In the genomic region with DNA sequence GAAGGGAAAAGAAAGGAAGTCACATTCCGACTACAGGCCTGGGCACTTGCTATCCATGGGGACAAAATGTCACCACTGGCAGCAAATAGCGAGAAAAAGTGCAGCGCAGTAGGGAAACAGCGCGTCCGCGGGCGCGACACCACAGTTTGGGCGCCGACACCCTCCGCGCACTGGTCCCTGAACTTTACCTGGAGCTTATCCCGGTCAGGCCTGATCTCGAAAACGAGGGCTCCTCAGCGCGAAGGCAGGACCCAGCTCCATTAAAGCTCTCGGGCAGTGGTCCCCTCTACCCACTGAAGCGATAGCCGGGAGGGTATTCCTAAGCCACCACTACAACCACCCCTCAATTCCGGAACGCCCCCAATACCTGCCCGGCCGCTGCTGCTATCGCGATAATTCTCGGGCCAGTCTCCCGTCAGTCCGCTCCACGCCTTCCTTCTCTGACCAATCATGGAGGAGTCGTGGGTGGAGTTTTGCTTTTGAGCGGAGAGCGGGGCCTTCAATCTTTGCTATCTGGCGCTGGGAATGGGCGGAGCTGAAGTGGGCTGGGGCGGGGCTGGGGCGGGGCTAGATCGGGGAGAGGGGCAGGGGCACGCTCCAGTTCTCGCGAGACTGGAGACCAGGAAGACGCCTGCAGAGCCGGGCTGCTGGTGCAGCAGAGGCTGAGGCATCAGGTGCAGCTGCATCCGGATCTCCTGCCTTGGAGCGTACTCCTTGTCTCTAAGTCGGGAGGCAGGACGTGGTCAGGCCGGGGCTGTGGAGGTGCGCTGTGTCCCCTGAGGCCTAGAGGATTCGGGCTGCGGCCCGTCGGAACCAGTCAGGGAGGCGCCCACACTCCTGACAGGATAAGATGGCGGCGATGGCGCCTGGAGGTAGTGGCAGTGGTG, we compare ENCODE assay signal across 1 cellular context.
TF ChIP-seq lines count a peak whose summit lies in the region.

A gene with protein sequence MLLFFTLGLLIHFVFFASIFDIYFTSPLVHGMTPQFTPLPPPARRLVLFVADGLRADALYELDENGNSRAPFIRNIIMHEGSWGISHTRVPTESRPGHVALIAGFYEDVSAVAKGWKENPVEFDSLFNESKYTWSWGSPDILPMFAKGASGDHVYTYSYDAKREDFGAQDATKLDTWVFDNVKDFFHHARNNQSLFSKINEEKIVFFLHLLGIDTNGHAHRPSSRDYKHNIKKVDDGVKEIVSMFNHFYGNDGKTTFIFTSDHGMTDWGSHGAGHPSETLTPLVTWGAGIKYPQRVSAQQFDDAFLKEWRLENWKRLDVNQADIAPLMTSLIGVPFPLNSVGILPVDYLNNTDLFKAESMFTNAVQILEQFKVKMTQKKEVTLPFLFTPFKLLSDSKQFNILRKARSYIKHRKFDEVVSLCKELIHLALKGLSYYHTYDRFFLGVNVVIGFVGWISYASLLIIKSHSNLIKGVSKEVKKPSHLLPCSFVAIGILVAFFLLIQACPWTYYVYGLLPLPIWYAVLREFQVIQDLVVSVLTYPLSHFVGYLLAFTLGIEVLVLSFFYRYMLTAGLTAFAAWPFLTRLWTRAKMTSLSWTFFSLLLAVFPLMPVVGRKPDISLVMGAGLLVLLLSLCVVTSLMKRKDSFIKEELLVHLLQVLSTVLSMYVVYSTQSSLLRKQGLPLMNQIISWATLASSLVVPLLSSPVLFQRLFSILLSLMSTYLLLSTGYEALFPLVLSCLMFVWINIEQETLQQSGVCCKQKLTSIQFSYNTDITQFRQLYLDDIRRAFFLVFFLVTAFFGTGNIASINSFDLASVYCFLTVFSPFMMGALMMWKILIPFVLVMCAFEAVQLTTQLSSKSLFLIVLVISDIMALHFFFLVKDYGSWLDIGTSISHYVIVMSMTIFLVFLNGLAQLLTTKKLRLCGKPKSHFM (minus strand): TSS at position 401 of the 887 bp plus-strand sequence. CDS start 25,703 bp downstream, outside the sequence.
A gene with protein sequence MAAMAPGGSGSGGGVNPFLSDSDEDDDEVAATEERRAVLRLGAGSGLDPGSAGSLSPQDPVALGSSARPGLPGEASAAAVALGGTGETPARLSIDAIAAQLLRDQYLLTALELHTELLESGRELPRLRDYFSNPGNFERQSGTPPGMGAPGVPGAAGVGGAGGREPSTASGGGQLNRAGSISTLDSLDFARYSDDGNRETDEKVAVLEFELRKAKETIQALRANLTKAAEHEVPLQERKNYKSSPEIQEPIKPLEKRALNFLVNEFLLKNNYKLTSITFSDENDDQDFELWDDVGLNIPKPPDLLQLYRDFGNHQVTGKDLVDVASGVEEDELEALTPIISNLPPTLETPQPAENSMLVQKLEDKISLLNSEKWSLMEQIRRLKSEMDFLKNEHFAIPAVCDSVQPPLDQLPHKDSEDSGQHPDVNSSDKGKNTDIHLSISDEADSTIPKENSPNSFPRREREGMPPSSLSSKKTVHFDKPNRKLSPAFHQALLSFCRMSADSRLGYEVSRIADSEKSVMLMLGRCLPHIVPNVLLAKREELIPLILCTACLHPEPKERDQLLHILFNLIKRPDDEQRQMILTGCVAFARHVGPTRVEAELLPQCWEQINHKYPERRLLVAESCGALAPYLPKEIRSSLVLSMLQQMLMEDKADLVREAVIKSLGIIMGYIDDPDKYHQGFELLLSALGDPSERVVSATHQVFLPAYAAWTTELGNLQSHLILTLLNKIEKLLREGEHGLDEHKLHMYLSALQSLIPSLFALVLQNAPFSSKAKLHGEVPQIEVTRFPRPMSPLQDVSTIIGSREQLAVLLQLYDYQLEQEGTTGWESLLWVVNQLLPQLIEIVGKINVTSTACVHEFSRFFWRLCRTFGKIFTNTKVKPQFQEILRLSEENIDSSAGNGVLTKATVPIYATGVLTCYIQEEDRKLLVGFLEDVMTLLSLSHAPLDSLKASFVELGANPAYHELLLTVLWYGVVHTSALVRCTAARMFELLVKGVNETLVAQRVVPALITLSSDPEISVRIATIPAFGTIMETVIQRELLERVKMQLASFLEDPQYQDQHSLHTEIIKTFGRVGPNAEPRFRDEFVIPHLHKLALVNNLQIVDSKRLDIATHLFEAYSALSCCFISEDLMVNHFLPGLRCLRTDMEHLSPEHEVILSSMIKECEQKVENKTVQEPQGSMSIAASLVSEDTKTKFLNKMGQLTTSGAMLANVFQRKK (plus strand): TSS at position 600 of the 887 bp plus-strand sequence. CDS start 251 bp downstream, at position 851.

TF ChIP-seq in GM12878, 131 proteins besides CTCF, POLR2A, EP300 and RAD21 (continued from another document and continues in another):
- TF ChIP-seq, protein P1, sequence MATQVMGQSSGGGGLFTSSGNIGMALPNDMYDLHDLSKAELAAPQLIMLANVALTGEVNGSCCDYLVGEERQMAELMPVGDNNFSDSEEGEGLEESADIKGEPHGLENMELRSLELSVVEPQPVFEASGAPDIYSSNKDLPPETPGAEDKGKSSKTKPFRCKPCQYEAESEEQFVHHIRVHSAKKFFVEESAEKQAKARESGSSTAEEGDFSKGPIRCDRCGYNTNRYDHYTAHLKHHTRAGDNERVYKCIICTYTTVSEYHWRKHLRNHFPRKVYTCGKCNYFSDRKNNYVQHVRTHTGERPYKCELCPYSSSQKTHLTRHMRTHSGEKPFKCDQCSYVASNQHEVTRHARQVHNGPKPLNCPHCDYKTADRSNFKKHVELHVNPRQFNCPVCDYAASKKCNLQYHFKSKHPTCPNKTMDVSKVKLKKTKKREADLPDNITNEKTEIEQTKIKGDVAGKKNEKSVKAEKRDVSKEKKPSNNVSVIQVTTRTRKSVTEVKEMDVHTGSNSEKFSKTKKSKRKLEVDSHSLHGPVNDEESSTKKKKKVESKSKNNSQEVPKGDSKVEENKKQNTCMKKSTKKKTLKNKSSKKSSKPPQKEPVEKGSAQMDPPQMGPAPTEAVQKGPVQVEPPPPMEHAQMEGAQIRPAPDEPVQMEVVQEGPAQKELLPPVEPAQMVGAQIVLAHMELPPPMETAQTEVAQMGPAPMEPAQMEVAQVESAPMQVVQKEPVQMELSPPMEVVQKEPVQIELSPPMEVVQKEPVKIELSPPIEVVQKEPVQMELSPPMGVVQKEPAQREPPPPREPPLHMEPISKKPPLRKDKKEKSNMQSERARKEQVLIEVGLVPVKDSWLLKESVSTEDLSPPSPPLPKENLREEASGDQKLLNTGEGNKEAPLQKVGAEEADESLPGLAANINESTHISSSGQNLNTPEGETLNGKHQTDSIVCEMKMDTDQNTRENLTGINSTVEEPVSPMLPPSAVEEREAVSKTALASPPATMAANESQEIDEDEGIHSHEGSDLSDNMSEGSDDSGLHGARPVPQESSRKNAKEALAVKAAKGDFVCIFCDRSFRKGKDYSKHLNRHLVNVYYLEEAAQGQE (IDR thresholded peaks at IDR 0.05; ENCODE audit: low read depth, low read length), result no peak
- peak; percentile 31; the same call in 1 of the 3 replicates for TF ChIP-seq POU2F2 (IDR thresholded peaks at IDR 0.05; ENCODE audit: borderline replicate concordance, low read depth, low read length)
- TF ChIP-seq POLR2AphosphoS5 (IDR thresholded peaks at IDR 0.05; ENCODE audit: low read length), result peak; percentile 96
- TF ChIP-seq SP1 (IDR thresholded peaks at IDR 0.05; ENCODE audit: low read depth, low read length), result peak; percentile 94
- no peak for TF ChIP-seq NR2C2 (IDR thresholded peaks at IDR 0.05; ENCODE audit: borderline replicate concordance, control insufficient read depth, insufficient read length, low read depth)
- no peak; the same call in 1 of the 2 replicates for TF ChIP-seq RCOR1 (conservative IDR thresholded peaks at IDR 0.05; ENCODE audit: low read depth, low read length)
- TF ChIP-seq TAF1 (IDR thresholded peaks at IDR 0.05; ENCODE audit: borderline replicate concordance, low read depth, low read length), result peak; percentile 69; the same call in 1 of the 2 replicates
- TF ChIP-seq, protein P2, sequence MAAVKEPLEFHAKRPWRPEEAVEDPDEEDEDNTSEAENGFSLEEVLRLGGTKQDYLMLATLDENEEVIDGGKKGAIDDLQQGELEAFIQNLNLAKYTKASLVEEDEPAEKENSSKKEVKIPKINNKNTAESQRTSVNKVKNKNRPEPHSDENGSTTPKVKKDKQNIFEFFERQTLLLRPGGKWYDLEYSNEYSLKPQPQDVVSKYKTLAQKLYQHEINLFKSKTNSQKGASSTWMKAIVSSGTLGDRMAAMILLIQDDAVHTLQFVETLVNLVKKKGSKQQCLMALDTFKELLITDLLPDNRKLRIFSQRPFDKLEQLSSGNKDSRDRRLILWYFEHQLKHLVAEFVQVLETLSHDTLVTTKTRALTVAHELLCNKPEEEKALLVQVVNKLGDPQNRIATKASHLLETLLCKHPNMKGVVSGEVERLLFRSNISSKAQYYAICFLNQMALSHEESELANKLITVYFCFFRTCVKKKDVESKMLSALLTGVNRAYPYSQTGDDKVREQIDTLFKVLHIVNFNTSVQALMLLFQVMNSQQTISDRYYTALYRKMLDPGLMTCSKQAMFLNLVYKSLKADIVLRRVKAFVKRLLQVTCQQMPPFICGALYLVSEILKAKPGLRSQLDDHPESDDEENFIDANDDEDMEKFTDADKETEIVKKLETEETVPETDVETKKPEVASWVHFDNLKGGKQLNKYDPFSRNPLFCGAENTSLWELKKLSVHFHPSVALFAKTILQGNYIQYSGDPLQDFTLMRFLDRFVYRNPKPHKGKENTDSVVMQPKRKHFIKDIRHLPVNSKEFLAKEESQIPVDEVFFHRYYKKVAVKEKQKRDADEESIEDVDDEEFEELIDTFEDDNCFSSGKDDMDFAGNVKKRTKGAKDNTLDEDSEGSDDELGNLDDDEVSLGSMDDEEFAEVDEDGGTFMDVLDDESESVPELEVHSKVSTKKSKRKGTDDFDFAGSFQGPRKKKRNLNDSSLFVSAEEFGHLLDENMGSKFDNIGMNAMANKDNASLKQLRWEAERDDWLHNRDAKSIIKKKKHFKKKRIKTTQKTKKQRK (IDR thresholded peaks at IDR 0.05; ENCODE audit: low read depth, low read length), result peak; percentile 10; the same call in 1 of the 2 replicates
- TF ChIP-seq JUNB (IDR thresholded peaks at IDR 0.05), result no peak
- peak; percentile 95 for TF ChIP-seq YY1 (IDR thresholded peaks at IDR 0.05; ENCODE audit: low read depth, low read length)
- no peak for TF ChIP-seq EZH2 (IDR thresholded peaks at IDR 0.05; ENCODE audit: borderline replicate concordance, control insufficient read depth, low read depth, low read length)
- no peak for TF ChIP-seq YBX1 (IDR thresholded peaks at IDR 0.05)
- 0 out of 2 replicates have a peak, but pooled peaks have one; percentile 1 for TF ChIP-seq EED (IDR thresholded peaks at IDR 0.05; ENCODE audit: low read depth)
- no peak for TF ChIP-seq HDAC2 (IDR thresholded peaks at IDR 0.05)
- TF ChIP-seq MXI1 (IDR thresholded peaks at IDR 0.05; ENCODE audit: low read depth, low read length), result peak; percentile 46; the same call in 1 of the 2 replicates
- peak; percentile 26; the same call in 1 of the 2 replicates for TF ChIP-seq CREM (IDR thresholded peaks at IDR 0.05; ENCODE audit: low read depth)
- TF ChIP-seq, protein P3, sequence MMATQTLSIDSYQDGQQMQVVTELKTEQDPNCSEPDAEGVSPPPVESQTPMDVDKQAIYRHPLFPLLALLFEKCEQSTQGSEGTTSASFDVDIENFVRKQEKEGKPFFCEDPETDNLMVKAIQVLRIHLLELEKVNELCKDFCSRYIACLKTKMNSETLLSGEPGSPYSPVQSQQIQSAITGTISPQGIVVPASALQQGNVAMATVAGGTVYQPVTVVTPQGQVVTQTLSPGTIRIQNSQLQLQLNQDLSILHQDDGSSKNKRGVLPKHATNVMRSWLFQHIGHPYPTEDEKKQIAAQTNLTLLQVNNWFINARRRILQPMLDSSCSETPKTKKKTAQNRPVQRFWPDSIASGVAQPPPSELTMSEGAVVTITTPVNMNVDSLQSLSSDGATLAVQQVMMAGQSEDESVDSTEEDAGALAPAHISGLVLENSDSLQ (IDR thresholded peaks at IDR 0.05), result peak; percentile 97
- TF ChIP-seq SMAD5 (IDR thresholded peaks at IDR 0.05; ENCODE audit: low read depth), result peak; percentile 9
- peak; percentile 20; the same call in 1 of the 2 replicates for TF ChIP-seq PAX5 (IDR thresholded peaks at IDR 0.05; ENCODE audit: borderline replicate concordance, low read depth, low read length)
- no peak; the same call in 1 of the 2 replicates for TF ChIP-seq RB1 (IDR thresholded peaks at IDR 0.05; ENCODE audit: borderline replicate concordance)
- TF ChIP-seq MYB (IDR thresholded peaks at IDR 0.05; ENCODE audit: borderline replicate concordance, low read depth, low read length), result no peak
- TF ChIP-seq, protein P4, sequence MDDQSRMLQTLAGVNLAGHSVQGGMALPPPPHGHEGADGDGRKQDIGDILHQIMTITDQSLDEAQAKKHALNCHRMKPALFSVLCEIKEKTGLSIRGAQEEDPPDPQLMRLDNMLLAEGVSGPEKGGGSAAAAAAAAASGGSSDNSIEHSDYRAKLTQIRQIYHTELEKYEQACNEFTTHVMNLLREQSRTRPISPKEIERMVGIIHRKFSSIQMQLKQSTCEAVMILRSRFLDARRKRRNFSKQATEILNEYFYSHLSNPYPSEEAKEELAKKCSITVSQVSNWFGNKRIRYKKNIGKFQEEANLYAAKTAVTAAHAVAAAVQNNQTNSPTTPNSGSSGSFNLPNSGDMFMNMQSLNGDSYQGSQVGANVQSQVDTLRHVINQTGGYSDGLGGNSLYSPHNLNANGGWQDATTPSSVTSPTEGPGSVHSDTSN (IDR thresholded peaks at IDR 0.05; ENCODE audit: insufficient replicate concordance, low read depth, low read length), result peak; percentile 92
- TF ChIP-seq, protein P5, sequence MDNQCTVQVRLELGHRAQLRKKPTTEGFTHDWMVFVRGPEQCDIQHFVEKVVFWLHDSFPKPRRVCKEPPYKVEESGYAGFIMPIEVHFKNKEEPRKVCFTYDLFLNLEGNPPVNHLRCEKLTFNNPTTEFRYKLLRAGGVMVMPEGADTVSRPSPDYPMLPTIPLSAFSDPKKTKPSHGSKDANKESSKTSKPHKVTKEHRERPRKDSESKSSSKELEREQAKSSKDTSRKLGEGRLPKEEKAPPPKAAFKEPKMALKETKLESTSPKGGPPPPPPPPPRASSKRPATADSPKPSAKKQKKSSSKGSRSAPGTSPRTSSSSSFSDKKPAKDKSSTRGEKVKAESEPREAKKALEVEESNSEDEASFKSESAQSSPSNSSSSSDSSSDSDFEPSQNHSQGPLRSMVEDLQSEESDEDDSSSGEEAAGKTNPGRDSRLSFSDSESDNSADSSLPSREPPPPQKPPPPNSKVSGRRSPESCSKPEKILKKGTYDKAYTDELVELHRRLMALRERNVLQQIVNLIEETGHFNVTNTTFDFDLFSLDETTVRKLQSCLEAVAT (IDR thresholded peaks at IDR 0.05), result no peak
- peak; percentile 74; the same call in 1 of the 2 replicates for TF ChIP-seq POLR2AphosphoS2 (IDR thresholded peaks at IDR 0.05; ENCODE audit: low read depth, low read length)
- no peak for TF ChIP-seq ZNF274 (IDR thresholded peaks at IDR 0.05; ENCODE audit: insufficient read depth, insufficient read length)
- TF ChIP-seq, protein P6, sequence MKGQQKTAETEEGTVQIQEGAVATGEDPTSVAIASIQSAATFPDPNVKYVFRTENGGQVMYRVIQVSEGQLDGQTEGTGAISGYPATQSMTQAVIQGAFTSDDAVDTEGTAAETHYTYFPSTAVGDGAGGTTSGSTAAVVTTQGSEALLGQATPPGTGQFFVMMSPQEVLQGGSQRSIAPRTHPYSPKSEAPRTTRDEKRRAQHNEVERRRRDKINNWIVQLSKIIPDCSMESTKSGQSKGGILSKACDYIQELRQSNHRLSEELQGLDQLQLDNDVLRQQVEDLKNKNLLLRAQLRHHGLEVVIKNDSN (IDR thresholded peaks at IDR 0.05; ENCODE audit: borderline replicate concordance, extremely low read length, insufficient read depth, low read depth, low read length), result no peak
- TF ChIP-seq CREB1 (IDR thresholded peaks at IDR 0.05; ENCODE audit: low read depth), result no peak
- 0 out of 2 replicates have a peak, but pooled peaks have one; percentile 50 for TF ChIP-seq ZNF207 (IDR thresholded peaks at IDR 0.05; ENCODE audit: borderline replicate concordance)
- TF ChIP-seq KAT2A (conservative IDR thresholded peaks at IDR 0.05; ENCODE audit: control insufficient read depth, low read depth, low read length), result no peak
- no peak for TF ChIP-seq BMI1 (IDR thresholded peaks at IDR 0.05; ENCODE audit: borderline replicate concordance)
- no peak for TF ChIP-seq SUZ12 (IDR thresholded peaks at IDR 0.05; ENCODE audit: unreplicated experiment)
